Comparison of ENCODE assay signal across 1 cellular context in genomic region chr11:120134931-120135228, GRCh38.
TF ChIP-seq lines count a peak whose summit lies in the region.

No MANE protein-coding gene starts in this region.

TF ChIP-seq in HepG2, 621 proteins besides CTCF, POLR2A, EP300 and RAD21:
- TF ChIP-seq ZKSCAN1 (IDR thresholded peaks at IDR 0.05; ENCODE audit: low read length) (no peak), TMF1 (CRISPR knock-in tag; IDR thresholded peaks at IDR 0.05; ENCODE audit: low read depth) (no peak), SP1 (IDR thresholded peaks at IDR 0.05) (no peak), SP1 (CRISPR knock-in tag; IDR thresholded peaks at IDR 0.05) (no peak), TAF15 (IDR thresholded peaks at IDR 0.05; ENCODE audit: low read depth, low read length, poor library complexity, severe bottlenecking) (no peak), KLF16 (CRISPR knock-in tag; IDR thresholded peaks at IDR 0.05) (no peak), JUND (CRISPR knock-in tag; IDR thresholded peaks at IDR 0.05) (no peak), ATRX (CRISPR knock-in tag; IDR thresholded peaks at IDR 0.05; ENCODE audit: borderline replicate concordance) (no peak), SIX1 (CRISPR knock-in tag; IDR thresholded peaks at IDR 0.05; ENCODE audit: borderline replicate concordance) (no peak), ZNF367 (CRISPR knock-in tag; IDR thresholded peaks at IDR 0.05; ENCODE audit: borderline replicate concordance) (no peak), KDM3A (CRISPR knock-in tag; IDR thresholded peaks at IDR 0.05; ENCODE audit: low read depth) (no peak), PHF5A (CRISPR knock-in tag; IDR thresholded peaks at IDR 0.05; ENCODE audit: low read depth, unreplicated experiment) (no peak), RNF219 (CRISPR knock-in tag; IDR thresholded peaks at IDR 0.05) (no peak), HCFC1 (IDR thresholded peaks at IDR 0.05; ENCODE audit: low read depth, low read length) (no peak), NFE2 (CRISPR knock-in tag; IDR thresholded peaks at IDR 0.05) (no peak), EED (CRISPR knock-in tag; IDR thresholded peaks at IDR 0.05) (no peak), MAFF (IDR thresholded peaks at IDR 0.05; ENCODE audit: low read depth, low read length) (no peak), STAG1 (CRISPR knock-in tag; IDR thresholded peaks at IDR 0.05) (no peak), ZFX (CRISPR knock-in tag; IDR thresholded peaks at IDR 0.05; ENCODE audit: low read depth) (no peak)
- TF ChIP-seq, protein P1, sequence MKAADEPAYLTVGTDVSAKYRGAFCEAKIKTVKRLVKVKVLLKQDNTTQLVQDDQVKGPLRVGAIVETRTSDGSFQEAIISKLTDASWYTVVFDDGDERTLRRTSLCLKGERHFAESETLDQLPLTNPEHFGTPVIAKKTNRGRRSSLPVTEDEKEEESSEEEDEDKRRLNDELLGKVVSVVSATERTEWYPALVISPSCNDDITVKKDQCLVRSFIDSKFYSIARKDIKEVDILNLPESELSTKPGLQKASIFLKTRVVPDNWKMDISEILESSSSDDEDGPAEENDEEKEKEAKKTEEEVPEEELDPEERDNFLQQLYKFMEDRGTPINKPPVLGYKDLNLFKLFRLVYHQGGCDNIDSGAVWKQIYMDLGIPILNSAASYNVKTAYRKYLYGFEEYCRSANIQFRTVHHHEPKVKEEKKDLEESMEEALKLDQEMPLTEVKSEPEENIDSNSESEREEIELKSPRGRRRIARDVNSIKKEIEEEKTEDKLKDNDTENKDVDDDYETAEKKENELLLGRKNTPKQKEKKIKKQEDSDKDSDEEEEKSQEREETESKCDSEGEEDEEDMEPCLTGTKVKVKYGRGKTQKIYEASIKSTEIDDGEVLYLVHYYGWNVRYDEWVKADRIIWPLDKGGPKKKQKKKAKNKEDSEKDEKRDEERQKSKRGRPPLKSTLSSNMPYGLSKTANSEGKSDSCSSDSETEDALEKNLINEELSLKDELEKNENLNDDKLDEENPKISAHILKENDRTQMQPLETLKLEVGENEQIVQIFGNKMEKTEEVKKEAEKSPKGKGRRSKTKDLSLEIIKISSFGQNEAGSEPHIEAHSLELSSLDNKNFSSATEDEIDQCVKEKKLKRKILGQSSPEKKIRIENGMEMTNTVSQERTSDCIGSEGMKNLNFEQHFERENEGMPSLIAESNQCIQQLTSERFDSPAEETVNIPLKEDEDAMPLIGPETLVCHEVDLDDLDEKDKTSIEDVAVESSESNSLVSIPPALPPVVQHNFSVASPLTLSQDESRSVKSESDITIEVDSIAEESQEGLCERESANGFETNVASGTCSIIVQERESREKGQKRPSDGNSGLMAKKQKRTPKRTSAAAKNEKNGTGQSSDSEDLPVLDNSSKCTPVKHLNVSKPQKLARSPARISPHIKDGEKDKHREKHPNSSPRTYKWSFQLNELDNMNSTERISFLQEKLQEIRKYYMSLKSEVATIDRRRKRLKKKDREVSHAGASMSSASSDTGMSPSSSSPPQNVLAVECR (CRISPR knock-in tag; IDR thresholded peaks at IDR 0.05; ENCODE audit: borderline replicate concordance) = no peak
